9 cellular contexts compared by ENCODE assay signal in the genomic region with DNA sequence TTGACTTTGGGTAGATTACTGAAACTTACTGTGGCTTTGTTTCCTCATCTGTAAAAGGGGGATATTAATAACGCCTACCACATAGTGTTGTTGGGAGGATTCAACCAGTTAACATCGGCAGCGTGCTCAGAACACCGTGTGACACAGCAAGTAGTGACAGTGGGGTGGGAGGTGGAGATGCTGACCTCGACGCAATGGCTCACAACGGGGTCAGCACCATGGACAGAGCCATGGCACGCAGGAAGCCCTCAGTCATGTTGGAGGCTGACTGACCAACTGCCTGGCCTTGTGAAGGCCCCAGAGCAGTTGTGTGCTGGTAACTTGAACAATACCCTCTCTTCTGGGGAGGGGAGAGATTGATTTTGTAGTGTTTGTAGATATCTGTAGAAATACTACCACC.
A peak's percentile ranks its signal among the peaks of the same experiment; 100 is the strongest.
DNase-seq lines count a peak whose midpoint lies in the region; ATAC-seq, FAIRE-seq and TF ChIP-seq lines count a peak whose summit lies in the region.
"Had no signal": no experiment of that assay in that cellular context is flagged by ENCODE, and none has a peak within 500 bp of the region (broad histone marks: within the 10 kb centered on the region; RNA-seq: fewer than 3 reads in every experiment).

No MANE protein-coding gene starts in this region.

- no peaks in the 10 kb centered on the region for H3K27me3 Mint-ChIP-seq in activated T-helper 2 cell treated with anti-CD3 and anti-CD28 coated beads, Interferon-gamma antibody, Interleukin-2, Interleukin-4, amounts not matched to agents 10 μg/mL and 5 μg/mL and 100 μg/mL, durations not matched to agents 14 hours and 24 hours and 36 hours (ENCODE audit: low read depth)
- H3K27me3 Mint-ChIP-seq in activated T-helper 1 cell treated with anti-CD3 and anti-CD28 coated beads, Interleukin-12 subunit alpha, Interleukin-12 subunit beta, Interleukin-2, Interleukin-4 antibody, amounts not matched to agents 30 ng/mL and 10 ng/mL and 1 ng/mL, durations not matched to agents 14 hours and 24 hours and 36 hours (ENCODE audit: insufficient read depth) = peaks cover under 1% of the 10 kb centered on the region

- DNase-seq in Daoy (ENCODE audit: low read depth) (peak; percentile 57), HuH-7 (ENCODE audit: low spot score) (peak; percentile 70), kidney (peak; percentile 42), GM19238 (ENCODE audit: insufficient read length, low spot score) (no peak)
- peak; percentile 18 for DNase-seq in activated T-helper 2 cell treated with anti-CD3 and anti-CD28 coated beads, Interferon-gamma antibody, Interleukin-2, Interleukin-4, amounts not matched to agents 10 μg/mL and 5 μg/mL and 100 μg/mL, durations not matched to agents 14 hours and 24 hours and 36 hours (ENCODE audit: low spot score)
- no peak for DNase-seq in activated T-helper 1 cell treated with anti-CD3 and anti-CD28 coated beads, Interleukin-12 subunit alpha, Interleukin-12 subunit beta, Interleukin-2, Interleukin-4 antibody, amounts not matched to agents 30 ng/mL and 10 ng/mL and 1 ng/mL, durations not matched to agents 14 hours and 24 hours and 36 hours (ENCODE audit: low spot score)

- no peak overlapping the region for H3K9ac ChIP-seq in kidney (ENCODE audit: low read length in 2 of 2)

- no peak for ATAC-seq in GM18870 (IDR thresholded peaks at IDR 0.05; ENCODE audit: unreplicated experiment)
- ATAC-seq in HG02973 (IDR thresholded peaks at IDR 0.05; ENCODE audit: unreplicated experiment) = no peak

- no peaks in the 10 kb centered on the region for H3K36me3 ChIP-seq in kidney (ENCODE audit: control insufficient read depth in 1 of 2, insufficient read depth in 2 of 2, low read length in 2 of 2)

- FAIRE-seq in kidney (lab: Jason Lieb, UNC) = no peak

- no peaks in the 10 kb centered on the region for H3K4me1 Mint-ChIP-seq in activated T-helper 2 cell treated with anti-CD3 and anti-CD28 coated beads, Interferon-gamma antibody, Interleukin-2, Interleukin-4, amounts not matched to agents 10 μg/mL and 5 μg/mL and 100 μg/mL, durations not matched to agents 14 hours and 24 hours and 36 hours (ENCODE audit: low read depth)
- no peaks in the 10 kb centered on the region for H3K4me1 Mint-ChIP-seq in activated T-helper 1 cell treated with anti-CD3 and anti-CD28 coated beads, Interleukin-12 subunit alpha, Interleukin-12 subunit beta, Interleukin-2, Interleukin-4 antibody, amounts not matched to agents 30 ng/mL and 10 ng/mL and 1 ng/mL, durations not matched to agents 14 hours and 24 hours and 36 hours (ENCODE audit: low read depth)

- no peaks in the 10 kb centered on the region for H3K4me1 ChIP-seq in kidney (ENCODE audit: control insufficient read depth in 1 of 2, insufficient read depth in 1 of 2, low read depth in 1 of 2, low read length in 2 of 2)

- no peaks in the 10 kb centered on the region for H3K9me3 ChIP-seq in kidney (ENCODE audit: control insufficient read depth in 1 of 2, low read length in 2 of 2)

- no peak overlapping the region for H3K27ac ChIP-seq in kidney (ENCODE audit: low read depth in 2 of 2, low read length in 2 of 2)
- H3K27ac ChIP-seq: epithelial cell of prostate had no signal

- no peak overlapping the region for H3K4me3 ChIP-seq in kidney (ENCODE audit: low read length in 2 of 2)

- no peak for TF ChIP-seq CTCF in kidney (IDR thresholded peaks at IDR 0.05; ENCODE audit: borderline replicate concordance, extremely low read depth, insufficient read depth)

- intact Hi-C loops in activated T-helper 2 cell treated with anti-CD3 and anti-CD28 coated beads, Interferon-gamma antibody, Interleukin-2, Interleukin-4, amounts not matched to agents 10 μg/mL and 5 μg/mL and 100 μg/mL, durations not matched to agents 14 hours and 24 hours and 36 hours (cut with micrococcal nuclease) = no loop called here
- intact Hi-C loops in kidney (cut with DNase I) = no loop called here
- intact Hi-C loops in activated T-helper 1 cell treated with anti-CD3 and anti-CD28 coated beads, Interleukin-12 subunit alpha, Interleukin-12 subunit beta, Interleukin-2, Interleukin-4 antibody, amounts not matched to agents 30 ng/mL and 10 ng/mL and 1 ng/mL, durations not matched to agents 14 hours and 24 hours and 36 hours (cut with micrococcal nuclease) = no loop called here

- no peak overlapping the region for H3K4me3 Mint-ChIP-seq in activated T-helper 2 cell treated with anti-CD3 and anti-CD28 coated beads, Interferon-gamma antibody, Interleukin-2, Interleukin-4, amounts not matched to agents 10 μg/mL and 5 μg/mL and 100 μg/mL, durations not matched to agents 14 hours and 24 hours and 36 hours (ENCODE audit: low read depth)
- H3K4me3 Mint-ChIP-seq in activated T-helper 1 cell treated with anti-CD3 and anti-CD28 coated beads, Interleukin-12 subunit alpha, Interleukin-12 subunit beta, Interleukin-2, Interleukin-4 antibody, amounts not matched to agents 30 ng/mL and 10 ng/mL and 1 ng/mL, durations not matched to agents 14 hours and 24 hours and 36 hours = no peak overlapping the region

- no peak overlapping the region for H3K27ac Mint-ChIP-seq in activated T-helper 2 cell treated with anti-CD3 and anti-CD28 coated beads, Interferon-gamma antibody, Interleukin-2, Interleukin-4, amounts not matched to agents 10 μg/mL and 5 μg/mL and 100 μg/mL, durations not matched to agents 14 hours and 24 hours and 36 hours
- no peak overlapping the region for H3K27ac Mint-ChIP-seq in activated T-helper 1 cell treated with anti-CD3 and anti-CD28 coated beads, Interleukin-12 subunit alpha, Interleukin-12 subunit beta, Interleukin-2, Interleukin-4 antibody, amounts not matched to agents 30 ng/mL and 10 ng/mL and 1 ng/mL, durations not matched to agents 14 hours and 24 hours and 36 hours

- no peaks in the 10 kb centered on the region for H3K36me3 Mint-ChIP-seq in activated T-helper 2 cell treated with anti-CD3 and anti-CD28 coated beads, Interferon-gamma antibody, Interleukin-2, Interleukin-4, amounts not matched to agents 10 μg/mL and 5 μg/mL and 100 μg/mL, durations not matched to agents 14 hours and 24 hours and 36 hours (ENCODE audit: low read depth)
- no peaks in the 10 kb centered on the region for H3K36me3 Mint-ChIP-seq in activated T-helper 1 cell treated with anti-CD3 and anti-CD28 coated beads, Interleukin-12 subunit alpha, Interleukin-12 subunit beta, Interleukin-2, Interleukin-4 antibody, amounts not matched to agents 30 ng/mL and 10 ng/mL and 1 ng/mL, durations not matched to agents 14 hours and 24 hours and 36 hours (ENCODE audit: low read depth)

- no peaks in the 10 kb centered on the region for H3K9me3 Mint-ChIP-seq in activated T-helper 2 cell treated with anti-CD3 and anti-CD28 coated beads, Interferon-gamma antibody, Interleukin-2, Interleukin-4, amounts not matched to agents 10 μg/mL and 5 μg/mL and 100 μg/mL, durations not matched to agents 14 hours and 24 hours and 36 hours
- no peaks in the 10 kb centered on the region for H3K9me3 Mint-ChIP-seq in activated T-helper 1 cell treated with anti-CD3 and anti-CD28 coated beads, Interleukin-12 subunit alpha, Interleukin-12 subunit beta, Interleukin-2, Interleukin-4 antibody, amounts not matched to agents 30 ng/mL and 10 ng/mL and 1 ng/mL, durations not matched to agents 14 hours and 24 hours and 36 hours

Comparison
In these comparisons a context has a peak if more than half of its experiments do, and no peak if none do; other contexts are left out.
1. DNase-seq: peak in Daoy (single experiment), HuH-7 (single experiment), activated T-helper 2 cell treated with anti-CD3 and anti-CD28 coated beads, Interferon-gamma antibody, Interleukin-2, Interleukin-4, amounts not matched to agents 10 μg/mL and 5 μg/mL and 100 μg/mL, durations not matched to agents 14 hours and 24 hours and 36 hours (single experiment) and kidney (single experiment); none in activated T-helper 1 cell treated with anti-CD3 and anti-CD28 coated beads, Interleukin-12 subunit alpha, Interleukin-12 subunit beta, Interleukin-2, Interleukin-4 antibody, amounts not matched to agents 30 ng/mL and 10 ng/mL and 1 ng/mL, durations not matched to agents 14 hours and 24 hours and 36 hours (single experiment) and GM19238 (single experiment).